In genomic region chr19:46951236-46951986, GRCh38 we compare ENCODE assay signal across 9 cellular contexts.
DNase-seq lines count a peak whose midpoint lies in the region; ATAC-seq and TF ChIP-seq lines count a peak whose summit lies in the region.
"Had no signal": no experiment of that assay in that cellular context is flagged by ENCODE, and none has a peak within 500 bp of the region (broad histone marks: within the 10 kb centered on the region; RNA-seq: fewer than 3 reads in every experiment).

No MANE protein-coding gene starts in this region.

- DNase-seq in heart left ventricle (peak in 1 of 5 donors; percentile 49), right atrium auricular region (ENCODE audit: low spot score) (no peak), RPMI7951 (ENCODE audit: low read depth) (peak; percentile 81), glomerular visceral epithelial cell (ENCODE audit: extremely low spot score) (peak; percentile 84), tibial nerve (ENCODE audit: low spot score in 2 of 2) (no peak), AML-193 (lab: John Stamatoyannopoulos, UW) (no peak), C1 segment of cervical spinal cord (lab: John Stamatoyannopoulos, UW) (no peak)

- WGBS in heart left ventricle, 4 donors, result 57 to 67% (median 64%) methylated on average over 6 of the region's 6 CpGs
- 53 to 58% methylated on average over 6 of the region's 6 CpGs for WGBS in tibial nerve, 2 donors

- TF ChIP-seq CTCF in heart left ventricle (IDR thresholded peaks at IDR 0.05) (no peak), right atrium auricular region (IDR thresholded peaks at IDR 0.05) (no peak), tibial nerve (IDR thresholded peaks at IDR 0.05) (no peak)

- peaks cover 0 to 8% (median 0%) of the 10 kb centered on the region in 9 donors for H3K36me3 ChIP-seq in heart left ventricle
- H3K36me3 ChIP-seq in right atrium auricular region, result no peaks in the 10 kb centered on the region
- H3K36me3 ChIP-seq in tibial nerve, result no peaks in the 10 kb centered on the region

- peak overlapping the region in 5 of 12 donors; percentile 2 to 48 (median 13) for H3K27ac ChIP-seq in heart left ventricle
- peak overlapping the region in 1 of 2 donors; percentile 15 for H3K27ac ChIP-seq in right atrium auricular region
- peak overlapping the region in 3 of 4 donors; percentile 19 to 40 (median 23) for H3K27ac ChIP-seq in tibial nerve

- no peaks in the 10 kb centered on the region for H3K9me3 ChIP-seq in heart left ventricle
- H3K9me3 ChIP-seq in right atrium auricular region, result no peaks in the 10 kb centered on the region
- no peaks in the 10 kb centered on the region for H3K9me3 ChIP-seq in tibial nerve

- intact Hi-C loops in heart left ventricle (cut with DNase I), result no loop called here

- H3K4me1 ChIP-seq in heart left ventricle (peaks cover 8 to 78% (median 42%) of the 10 kb centered on the region in 12 donors), right atrium auricular region (peaks cover 0 to 69% of the 10 kb centered on the region in 2 donors), tibial nerve (peaks cover 0 to 64% (median 44%) of the 10 kb centered on the region in 4 donors)

- no peak overlapping the region for H3K4me3 ChIP-seq in heart left ventricle
- H3K4me3 ChIP-seq in right atrium auricular region, result no peak overlapping the region
- H3K4me3 ChIP-seq in tibial nerve, result no peak overlapping the region
- H3K4me3 ChIP-seq: lung had no signal

- H3K27me3 ChIP-seq in heart left ventricle, result no peaks in the 10 kb centered on the region
- H3K27me3 ChIP-seq in right atrium auricular region, result no peaks in the 10 kb centered on the region
- H3K27me3 ChIP-seq in tibial nerve, result no peaks in the 10 kb centered on the region

- TF ChIP-seq POLR2A in heart left ventricle (IDR thresholded peaks at IDR 0.05) (no peak), tibial nerve (IDR thresholded peaks at IDR 0.05) (no peak)

- ATAC-seq in heart left ventricle, result peak in 3 of 4 donors; percentile 48 to 52 (median 50)
- ATAC-seq in HG02642 (IDR thresholded peaks at IDR 0.05; ENCODE audit: poor library complexity, unreplicated experiment), result no peak

- no peak for TF ChIP-seq EP300 in tibial nerve (IDR thresholded peaks at IDR 0.05)

Comparison
In these comparisons a context has a peak if more than half of its experiments do, and no peak if none do; other contexts are left out.
1. DNase-seq: peak in RPMI7951 (single experiment) and glomerular visceral epithelial cell (single experiment); none in right atrium auricular region (single experiment), tibial nerve (0 of 2), AML-193 (0 of 2) and C1 segment of cervical spinal cord (0 of 14).